Comparison of ENCODE assay signal across 1 cellular context in the genomic region with DNA sequence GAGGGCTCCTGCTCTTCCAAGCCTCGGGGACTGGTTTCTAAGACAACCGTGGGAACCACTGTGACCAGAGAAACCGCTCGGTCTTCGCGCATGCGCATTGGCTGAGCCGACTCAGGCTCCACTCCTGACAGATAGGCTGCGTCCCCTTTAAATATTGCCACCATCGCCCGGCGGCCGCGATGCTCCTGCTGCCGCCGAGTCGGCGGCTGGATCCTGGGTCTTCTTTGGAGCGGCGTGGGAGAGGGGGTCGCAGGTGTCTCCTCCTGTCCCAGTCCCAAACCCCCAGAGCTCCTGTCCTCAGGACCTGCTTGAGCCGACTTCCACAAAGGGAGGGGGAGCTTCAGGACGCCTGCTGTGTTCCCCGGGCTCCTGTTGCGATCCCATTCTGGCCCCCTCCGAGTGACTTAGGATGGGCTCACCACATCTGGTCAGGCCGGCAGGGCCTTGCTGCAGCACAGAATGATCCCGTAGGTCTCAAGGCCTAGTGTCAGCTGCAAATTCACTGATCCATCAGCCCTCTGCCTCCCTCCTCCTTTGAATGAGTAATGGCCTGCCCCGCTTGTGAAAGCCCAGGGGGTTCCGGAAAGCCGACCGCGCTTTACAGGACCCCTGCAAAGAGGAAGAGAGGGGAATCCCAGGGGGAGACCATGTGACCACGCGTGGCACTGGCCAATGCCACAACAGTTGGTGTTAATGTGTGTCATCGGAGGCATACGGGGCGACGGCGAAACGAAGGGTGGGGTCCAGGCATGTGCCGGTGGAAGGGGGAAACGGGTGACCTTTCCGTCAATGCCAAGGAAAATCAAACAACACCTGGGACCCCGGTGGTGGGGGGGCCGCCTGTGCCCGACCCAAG.
TF ChIP-seq lines count a peak whose summit lies in the region.

No MANE protein-coding gene starts in this region.

TF ChIP-seq in K562, 482 proteins besides CTCF, POLR2A, EP300 and RAD21 (continued from another document):
- TF ChIP-seq, protein P1, sequence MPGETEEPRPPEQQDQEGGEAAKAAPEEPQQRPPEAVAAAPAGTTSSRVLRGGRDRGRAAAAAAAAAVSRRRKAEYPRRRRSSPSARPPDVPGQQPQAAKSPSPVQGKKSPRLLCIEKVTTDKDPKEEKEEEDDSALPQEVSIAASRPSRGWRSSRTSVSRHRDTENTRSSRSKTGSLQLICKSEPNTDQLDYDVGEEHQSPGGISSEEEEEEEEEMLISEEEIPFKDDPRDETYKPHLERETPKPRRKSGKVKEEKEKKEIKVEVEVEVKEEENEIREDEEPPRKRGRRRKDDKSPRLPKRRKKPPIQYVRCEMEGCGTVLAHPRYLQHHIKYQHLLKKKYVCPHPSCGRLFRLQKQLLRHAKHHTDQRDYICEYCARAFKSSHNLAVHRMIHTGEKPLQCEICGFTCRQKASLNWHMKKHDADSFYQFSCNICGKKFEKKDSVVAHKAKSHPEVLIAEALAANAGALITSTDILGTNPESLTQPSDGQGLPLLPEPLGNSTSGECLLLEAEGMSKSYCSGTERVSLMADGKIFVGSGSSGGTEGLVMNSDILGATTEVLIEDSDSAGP (CRISPR knock-in tag; IDR thresholded peaks at IDR 0.05): peak; percentile 89
- peak; percentile 56 for TF ChIP-seq POLR2G (IDR thresholded peaks at IDR 0.05; ENCODE audit: low read depth, low read length)
- peak; percentile 58 for TF ChIP-seq RBFOX2 (IDR thresholded peaks at IDR 0.05; ENCODE audit: low read depth, low read length)
- TF ChIP-seq HNRNPLL (IDR thresholded peaks at IDR 0.05; ENCODE audit: low read depth, low read length, poor library complexity, severe bottlenecking): peak; percentile 2
- no peak for TF ChIP-seq KLF1 (tag; IDR thresholded peaks at IDR 0.05)
- peak; percentile 91 to 92 for TF ChIP-seq NRF1 (conservative IDR thresholded peaks at IDR 0.05 in 1 of 2, IDR thresholded peaks at IDR 0.05 in 1 of 2)
- TF ChIP-seq, protein P2, sequence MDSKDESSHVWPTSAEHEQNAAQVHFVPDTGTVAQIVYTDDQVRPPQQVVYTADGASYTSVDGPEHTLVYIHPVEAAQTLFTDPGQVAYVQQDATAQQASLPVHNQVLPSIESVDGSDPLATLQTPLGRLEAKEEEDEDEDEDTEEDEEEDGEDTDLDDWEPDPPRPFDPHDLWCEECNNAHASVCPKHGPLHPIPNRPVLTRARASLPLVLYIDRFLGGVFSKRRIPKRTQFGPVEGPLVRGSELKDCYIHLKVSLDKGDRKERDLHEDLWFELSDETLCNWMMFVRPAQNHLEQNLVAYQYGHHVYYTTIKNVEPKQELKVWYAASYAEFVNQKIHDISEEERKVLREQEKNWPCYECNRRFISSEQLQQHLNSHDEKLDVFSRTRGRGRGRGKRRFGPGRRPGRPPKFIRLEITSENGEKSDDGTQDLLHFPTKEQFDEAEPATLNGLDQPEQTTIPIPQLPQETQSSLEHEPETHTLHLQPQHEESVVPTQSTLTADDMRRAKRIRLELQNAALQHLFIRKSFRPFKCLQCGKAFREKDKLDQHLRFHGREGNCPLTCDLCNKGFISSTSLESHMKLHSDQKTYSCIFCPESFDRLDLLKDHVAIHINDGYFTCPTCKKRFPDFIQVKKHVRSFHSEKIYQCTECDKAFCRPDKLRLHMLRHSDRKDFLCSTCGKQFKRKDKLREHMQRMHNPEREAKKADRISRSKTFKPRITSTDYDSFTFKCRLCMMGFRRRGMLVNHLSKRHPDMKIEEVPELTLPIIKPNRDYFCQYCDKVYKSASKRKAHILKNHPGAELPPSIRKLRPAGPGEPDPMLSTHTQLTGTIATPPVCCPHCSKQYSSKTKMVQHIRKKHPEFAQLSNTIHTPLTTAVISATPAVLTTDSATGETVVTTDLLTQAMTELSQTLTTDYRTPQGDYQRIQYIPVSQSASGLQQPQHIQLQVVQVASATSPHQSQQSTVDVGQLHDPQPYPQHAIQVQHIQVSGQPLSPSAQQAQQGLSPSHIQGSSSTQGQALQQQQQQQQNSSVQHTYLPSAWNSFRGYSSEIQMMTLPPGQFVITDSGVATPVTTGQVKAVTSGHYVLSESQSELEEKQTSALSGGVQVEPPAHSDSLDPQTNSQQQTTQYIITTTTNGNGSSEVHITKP (IDR thresholded peaks at IDR 0.05; ENCODE audit: partially characterized antibody): peak; percentile 61
- TF ChIP-seq, protein P3, sequence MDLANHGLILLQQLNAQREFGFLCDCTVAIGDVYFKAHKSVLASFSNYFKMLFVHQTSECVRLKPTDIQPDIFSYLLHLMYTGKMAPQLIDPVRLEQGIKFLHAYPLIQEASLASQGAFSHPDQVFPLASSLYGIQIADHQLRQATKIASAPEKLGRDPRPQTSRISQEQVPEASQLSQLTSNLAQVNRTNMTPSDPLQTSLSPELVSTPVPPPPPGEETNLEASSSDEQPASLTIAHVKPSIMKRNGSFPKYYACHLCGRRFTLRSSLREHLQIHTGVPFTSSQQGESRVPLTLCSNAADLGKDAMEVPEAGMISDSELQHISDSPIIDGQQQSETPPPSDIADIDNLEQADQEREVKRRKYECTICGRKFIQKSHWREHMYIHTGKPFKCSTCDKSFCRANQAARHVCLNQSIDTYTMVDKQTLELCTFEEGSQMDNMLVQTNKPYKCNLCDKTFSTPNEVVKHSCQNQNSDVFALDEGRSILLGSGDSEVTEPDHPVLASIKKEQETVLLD (IDR thresholded peaks at IDR 0.05): peak; percentile 74; the same call in 1 of the 2 replicates
